26 cellular contexts compared by ENCODE assay signal in the genomic region with DNA sequence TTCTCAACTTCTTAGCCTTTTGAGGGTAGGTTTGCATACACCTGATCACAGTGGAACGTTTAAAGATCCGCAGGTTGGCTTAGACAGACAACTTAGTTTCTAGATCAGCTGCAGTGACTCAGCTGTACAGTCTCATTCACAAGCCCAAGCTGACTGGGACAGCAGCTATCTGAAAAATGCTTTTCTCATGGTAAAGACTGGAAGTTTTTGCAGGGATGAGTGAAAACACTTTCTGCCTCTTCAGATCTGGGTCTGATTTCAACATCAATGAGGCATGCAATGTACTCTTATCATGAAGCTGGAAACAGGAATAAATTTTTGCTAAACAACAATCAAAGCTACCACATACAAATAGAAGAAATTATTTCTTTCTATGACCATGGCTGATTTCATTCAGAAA.
DNase-seq lines count a peak whose midpoint lies in the region; ATAC-seq, FAIRE-seq and TF ChIP-seq lines count a peak whose summit lies in the region.
"Had no signal": no experiment of that assay in that cellular context is flagged by ENCODE, and none has a peak within 500 bp of the region (broad histone marks: within the 10 kb centered on the region; RNA-seq: fewer than 3 reads in every experiment).

No MANE protein-coding gene starts in this region.

- H3K36me3 Mint-ChIP-seq in astrocyte (ENCODE audit: low read depth, unreplicated experiment) = no peaks in the 10 kb centered on the region
- H3K36me3 Mint-ChIP-seq: activated naive CD8-positive, alpha-beta T cell treated with anti-CD3 and anti-CD28 coated beads, Interleukin-2, amount 10 ng/mL, durations not matched to agents 7 days and 5 days; CD8-positive, alpha-beta memory T cell had no signal

- H3K9me3 Mint-ChIP-seq in astrocyte (ENCODE audit: unreplicated experiment) = peaks cover 5% of the 10 kb centered on the region
- H3K9me3 Mint-ChIP-seq: effector memory CD8-positive, alpha-beta T cell had no signal

- in situ Hi-C loops in GM23248 (cut with MboI) = no loop called here

- H3K27ac ChIP-seq in GM23248 (no peak overlapping the region), astrocyte (ENCODE audit: low read depth, low read length) (no peak overlapping the region), osteoblast (ENCODE audit: low read depth, low read length) (no peak overlapping the region)
- H3K27ac ChIP-seq: A549, right atrium auricular region, tibial nerve had no signal

- H3K9ac ChIP-seq in GM23248 = no peak overlapping the region
- H3K9ac ChIP-seq in astrocyte (ENCODE audit: low read length) = no peak overlapping the region

- no peaks in the 10 kb centered on the region for H3K27me3 Mint-ChIP-seq in astrocyte (ENCODE audit: low read depth, unreplicated experiment)
- H3K27me3 Mint-ChIP-seq: activated B cell treated with CpG ODN at 0.5 μM for 24 hours; activated CD8-positive, alpha-beta T cell treated with anti-CD3 and anti-CD28 coated beads for 36 hours; CD8-positive, alpha-beta memory T cell; effector memory CD8-positive, alpha-beta T cell; T-helper 17 cell had no signal

- CTCF ChIA-PET in AG04449 (lab: Yijun Ruan, JAX) = no interaction called here

- no peaks in the 10 kb centered on the region for H3K4me1 ChIP-seq in GM23248 (ENCODE audit: insufficient read depth)
- no peaks in the 10 kb centered on the region for H3K4me1 ChIP-seq in astrocyte (ENCODE audit: insufficient read depth, low read length)
- H3K4me1 ChIP-seq in osteoblast (ENCODE audit: insufficient read depth, low read length) = peaks cover 8% of the 10 kb centered on the region
- H3K4me1 ChIP-seq: A549, right atrium auricular region, tibial nerve had no signal

- no peak overlapping the region for H3K4me2 ChIP-seq in GM23248 (ENCODE audit: unreplicated experiment)
- H3K4me2 ChIP-seq in astrocyte (ENCODE audit: low read length) = no peak overlapping the region
- H3K4me2 ChIP-seq in osteoblast (ENCODE audit: insufficient read depth, low read length) = no peak overlapping the region
- H3K4me2 ChIP-seq: A549 had no signal

- WGBS in GM23248 (ENCODE audit: low coverage in 1 of 2, low lambda C conversion rate in 2 of 2, missing lambda C conversion rate in 2 of 2), 2 experiments = 64 to 68% methylated on average over 2 of the region's 2 CpGs

- peak overlapping the region; percentile 30 for H3K27ac Mint-ChIP-seq in astrocyte (ENCODE audit: unreplicated experiment)
- H3K27ac Mint-ChIP-seq: activated B cell treated with CpG ODN at 0.5 μM for 24 hours; activated CD8-positive, alpha-beta T cell treated with anti-CD3 and anti-CD28 coated beads for 36 hours; activated naive CD8-positive, alpha-beta T cell treated with anti-CD3 and anti-CD28 coated beads, Interleukin-2, amount 10 ng/mL, durations not matched to agents 7 days and 5 days; activated T-cell treated with anti-CD3 and anti-CD28 coated beads, Interleukin-2, amount 50 U/mL, for 72 hours; CD8-positive, alpha-beta memory T cell; effector memory CD8-positive, alpha-beta T cell; T-helper 17 cell had no signal

- no peaks in the 10 kb centered on the region for H3K9me2 ChIP-seq in GM23248 (ENCODE audit: insufficient read depth)

- no peak overlapping the region for H3K4me3 Mint-ChIP-seq in astrocyte (ENCODE audit: unreplicated experiment)
- H3K4me3 Mint-ChIP-seq: activated B cell treated with CpG ODN at 0.5 μM for 24 hours; activated CD8-positive, alpha-beta T cell treated with anti-CD3 and anti-CD28 coated beads for 36 hours; activated naive CD8-positive, alpha-beta T cell treated with anti-CD3 and anti-CD28 coated beads, Interleukin-2, amount 10 ng/mL, durations not matched to agents 7 days and 5 days; activated T-cell treated with anti-CD3 and anti-CD28 coated beads, Interleukin-2, amount 50 U/mL, for 72 hours; CD8-positive, alpha-beta memory T cell; effector memory CD8-positive, alpha-beta T cell; T-helper 17 cell had no signal

- no peaks in the 10 kb centered on the region for H3K27me3 ChIP-seq in GM23248 (replicated peaks; ENCODE audit: insufficient read depth)
- no peaks in the 10 kb centered on the region for H3K27me3 ChIP-seq in astrocyte (ENCODE audit: insufficient read depth, low read length)
- no peaks in the 10 kb centered on the region for H3K27me3 ChIP-seq in osteoblast (ENCODE audit: insufficient read depth, low read length)
- H3K27me3 ChIP-seq: right atrium auricular region, tibial nerve had no signal

- H3K4me1 Mint-ChIP-seq in astrocyte (ENCODE audit: low read depth, unreplicated experiment) = peaks cover 5% of the 10 kb centered on the region
- H3K4me1 Mint-ChIP-seq: activated B cell treated with CpG ODN at 0.5 μM for 24 hours; activated naive CD8-positive, alpha-beta T cell treated with anti-CD3 and anti-CD28 coated beads, Interleukin-2, amount 10 ng/mL, durations not matched to agents 7 days and 5 days; CD8-positive, alpha-beta memory T cell; T-helper 17 cell had no signal

- H3K4me3 ChIP-seq in AG04449 (ENCODE audit: low read depth, low read length) = no peak overlapping the region
- no peak overlapping the region for H3K4me3 ChIP-seq in GM23248
- no peak overlapping the region for H3K4me3 ChIP-seq in astrocyte (ENCODE audit: insufficient read depth, low read depth, low read length)
- no peak overlapping the region for H3K4me3 ChIP-seq in fibroblast of villous mesenchyme (ENCODE audit: low read depth, low read length)
- H3K4me3 ChIP-seq in osteoblast (ENCODE audit: insufficient read depth, low read length) = no peak overlapping the region
- H3K4me3 ChIP-seq: A549, right atrium auricular region, tibial nerve had no signal

- no peak for TF ChIP-seq CTCF in AG04449 (IDR thresholded peaks at IDR 0.05; ENCODE audit: insufficient read depth, low read length, missing control alignments)
- TF ChIP-seq CTCF in astrocyte (IDR thresholded peaks at IDR 0.05; ENCODE audit: insufficient read depth, low read depth, low read length) = no peak
- TF ChIP-seq CTCF in fibroblast of villous mesenchyme (IDR thresholded peaks at IDR 0.05; ENCODE audit: insufficient read depth, low read depth, low read length) = no peak
- no peak for TF ChIP-seq CTCF in osteoblast (IDR thresholded peaks at IDR 0.05; ENCODE audit: extremely low read depth, low read depth, low read length)

- H3F3A ChIP-seq in GM23248 (ENCODE audit: insufficient read depth) = peaks cover 9% of the 10 kb centered on the region; the same call in 1 of the 2 replicates

- FAIRE-seq in astrocyte (lab: Jason Lieb, UNC) = no peak
- FAIRE-seq: A549 had no signal

- H3K9me3 ChIP-seq in GM23248 (ENCODE audit: low read depth) = no peaks in the 10 kb centered on the region
- peaks cover 2% of the 10 kb centered on the region for H3K9me3 ChIP-seq in astrocyte (ENCODE audit: insufficient read depth, low read depth, low read length)
- H3K9me3 ChIP-seq in osteoblast (ENCODE audit: low read depth, low read length) = no peaks in the 10 kb centered on the region
- H3K9me3 ChIP-seq: A549 had no signal

- no peak overlapping the region for H2AFZ ChIP-seq in GM23248
- no peak overlapping the region for H2AFZ ChIP-seq in astrocyte (ENCODE audit: low read depth, low read length)
- no peak overlapping the region for H2AFZ ChIP-seq in osteoblast (ENCODE audit: low read length)

- POLR2A ChIA-PET in AG04449 (lab: Yijun Ruan, JAX) = no interaction called here

- H4K20me1 ChIP-seq in GM23248 (ENCODE audit: insufficient read depth) (no peaks in the 10 kb centered on the region), astrocyte (ENCODE audit: insufficient read depth, low read length) (no peaks in the 10 kb centered on the region), osteoblast (ENCODE audit: insufficient read depth, low read length) (no peaks in the 10 kb centered on the region)

- H3K36me3 ChIP-seq in GM23248 (ENCODE audit: low read depth) (no peaks in the 10 kb centered on the region), astrocyte (ENCODE audit: insufficient read depth, low read length) (no peaks in the 10 kb centered on the region), osteoblast (ENCODE audit: insufficient read depth, low read length) (no peaks in the 10 kb centered on the region)
- H3K36me3 ChIP-seq: right atrium auricular region, tibial nerve had no signal

- DNase-seq in AG04449 (ENCODE audit: low read depth, low spot score) (peak; percentile 40), GM23248 (peak; percentile 68), astrocyte (ENCODE audit: low read depth) (peak; percentile 58), fibroblast of villous mesenchyme (ENCODE audit: low read depth) (peak; percentile 47), osteoblast (ENCODE audit: insufficient read length, low spot score, missing footprints) (no peak), medulla oblongata (ENCODE audit: extremely low spot score) (no peak)
- DNase-seq: activated B cell treated with CpG ODN at 0.5 μM for 24 hours; activated CD8-positive, alpha-beta T cell treated with anti-CD3 and anti-CD28 coated beads for 36 hours; activated naive CD8-positive, alpha-beta T cell treated with anti-CD3 and anti-CD28 coated beads, Interleukin-2, amount 10 ng/mL, durations not matched to agents 7 days and 5 days; activated T-cell treated with anti-CD3 and anti-CD28 coated beads, Interleukin-2, amount 50 U/mL, for 72 hours; CD8-positive, alpha-beta memory T cell; effector memory CD8-positive, alpha-beta T cell; Karpas-422; left ventricle myocardium superior; NCI-H1105; NCI-H2081 treated with DMSO at 0.1 percent for 48 hours; NCI-H69; occipital lobe; stimulated activated CD4-positive, alpha-beta T cell treated with anti-CD3 and anti-CD28 coated beads, Interleukin-15, amount 100 ng/mL, for 24 hours; stimulated activated naive CD4-positive, alpha-beta T cell; T-helper 17 cell had no signal

- ATAC-seq in GM21526 (IDR thresholded peaks at IDR 0.05; ENCODE audit: low FRiP score, unreplicated experiment) = no peak
- ATAC-seq in HG02571 (IDR thresholded peaks at IDR 0.05; ENCODE audit: unreplicated experiment) = no peak
- ATAC-seq: A549; activated CD8-positive, alpha-beta T cell treated with anti-CD3 and anti-CD28 coated beads for 36 hours; activated T-cell treated with anti-CD3 and anti-CD28 coated beads, Interleukin-2, amount 50 U/mL, for 72 hours; effector memory CD8-positive, alpha-beta T cell; left ventricle myocardium superior; T-helper 17 cell had no signal

- H3K79me2 ChIP-seq in GM23248 (ENCODE audit: insufficient read depth) (no peaks in the 10 kb centered on the region), astrocyte (ENCODE audit: insufficient read depth, low read length) (no peaks in the 10 kb centered on the region), osteoblast (ENCODE audit: insufficient read depth, low read length) (no peaks in the 10 kb centered on the region)

Comparison
In these comparisons a context has a peak if more than half of its experiments do, and no peak if none do; other contexts are left out.
1. DNase-seq: peak in AG04449 (single experiment), GM23248 (single experiment), astrocyte (single experiment) and fibroblast of villous mesenchyme (single experiment); none in osteoblast (single experiment) and medulla oblongata (single experiment).